24 cellular contexts compared by ENCODE assay signal in genomic region chr20:61919675-61920365, GRCh38.
"Had no signal": no experiment of that assay in that cellular context is flagged by ENCODE, and none has a peak within 500 bp of the region (broad histone marks: within the 10 kb centered on the region; RNA-seq: fewer than 3 reads in every experiment).

No MANE protein-coding gene starts in this region.

- H3K9me3 Mint-ChIP-seq: dendritic cell treated with granulocyte-macrophage colony-stimulating factor and Interleukin-4, amounts not matched to agents 40 ng/mL and 50 ng/mL, for 4 days; effector memory CD8-positive, alpha-beta T cell; immature natural killer cell; stimulated activated naive B cell treated with anti-CD40 and anti-IgM and Interleukin-4, amounts not matched to agents 10 μg/mL and 1 μg/mL and 100 μg/mL, for 72 hours; stimulated activated naive CD8-positive, alpha-beta T cell treated with anti-CD3 and anti-CD28 coated beads, Interleukin-15, amount 100 ng/mL, for 72 hours had no signal

- ATAC-seq: effector memory CD8-positive, alpha-beta T cell; gastroesophageal sphincter; left colon; left ventricle myocardium superior; psoas muscle; stimulated activated naive B cell treated with anti-CD40 and anti-IgM and Interleukin-4, amounts not matched to agents 10 μg/mL and 1 μg/mL and 100 μg/mL, for 72 hours; stimulated activated naive CD8-positive, alpha-beta T cell treated with anti-CD3 and anti-CD28 coated beads, Interleukin-15, amount 100 ng/mL, for 72 hours had no signal

- H3K4me3 Mint-ChIP-seq: dendritic cell treated with granulocyte-macrophage colony-stimulating factor and Interleukin-4, amounts not matched to agents 40 ng/mL and 50 ng/mL, for 4 days; effector memory CD8-positive, alpha-beta T cell; immature natural killer cell; naive B cell; nephron; stimulated activated naive B cell treated with anti-CD40 and anti-IgM and Interleukin-4, amounts not matched to agents 10 μg/mL and 1 μg/mL and 100 μg/mL, for 72 hours; stimulated activated naive CD8-positive, alpha-beta T cell treated with anti-CD3 and anti-CD28 coated beads, Interleukin-15, amount 100 ng/mL, for 72 hours had no signal

- H3K27me3 Mint-ChIP-seq: dendritic cell treated with granulocyte-macrophage colony-stimulating factor and Interleukin-4, amounts not matched to agents 40 ng/mL and 50 ng/mL, for 4 days; stimulated activated naive CD8-positive, alpha-beta T cell treated with anti-CD3 and anti-CD28 coated beads, Interleukin-15, amount 100 ng/mL, for 72 hours had no signal

- H3K36me3 ChIP-seq: esophagus muscularis mucosa, gastroesophageal sphincter, sigmoid colon, thoracic aorta, transverse colon had no signal

- H3K4me1 Mint-ChIP-seq: naive B cell; nephron; stimulated activated naive B cell treated with anti-CD40 and anti-IgM and Interleukin-4, amounts not matched to agents 10 μg/mL and 1 μg/mL and 100 μg/mL, for 72 hours; stimulated activated naive CD8-positive, alpha-beta T cell treated with anti-CD3 and anti-CD28 coated beads, Interleukin-15, amount 100 ng/mL, for 72 hours had no signal

- FAIRE-seq: colon had no signal

- H3K4me1 ChIP-seq: esophagus muscularis mucosa, gastroesophageal sphincter, psoas muscle, sigmoid colon, transverse colon had no signal

- H3K27ac Mint-ChIP-seq: dendritic cell treated with granulocyte-macrophage colony-stimulating factor and Interleukin-4, amounts not matched to agents 40 ng/mL and 50 ng/mL, for 4 days; effector memory CD8-positive, alpha-beta T cell; immature natural killer cell; naive B cell; nephron; stimulated activated naive B cell treated with anti-CD40 and anti-IgM and Interleukin-4, amounts not matched to agents 10 μg/mL and 1 μg/mL and 100 μg/mL, for 72 hours; stimulated activated naive CD8-positive, alpha-beta T cell treated with anti-CD3 and anti-CD28 coated beads, Interleukin-15, amount 100 ng/mL, for 72 hours had no signal

- H3K36me3 Mint-ChIP-seq: immature natural killer cell; naive B cell; stimulated activated naive B cell treated with anti-CD40 and anti-IgM and Interleukin-4, amounts not matched to agents 10 μg/mL and 1 μg/mL and 100 μg/mL, for 72 hours had no signal

- H3K9me3 ChIP-seq: esophagus muscularis mucosa, gastroesophageal sphincter, psoas muscle, sigmoid colon, thoracic aorta, transverse colon had no signal

- H3K4me3 ChIP-seq: esophagus muscularis mucosa, gastroesophageal sphincter, lung, psoas muscle, sigmoid colon, skin epidermis, thoracic aorta, transverse colon had no signal

- H3K27me3 ChIP-seq: transverse colon had no signal

- H3K27ac ChIP-seq: epithelial cell of prostate, esophagus muscularis mucosa, gastroesophageal sphincter, psoas muscle, sigmoid colon, skin epidermis, thoracic aorta, transverse colon had no signal

- DNase-seq: effector memory CD8-positive, alpha-beta T cell; glutamatergic neuron; immature natural killer cell; left colon; mesenchymal stem cell; naive B cell; psoas muscle; retina; sigmoid colon; stimulated activated CD4-positive, alpha-beta T cell treated with anti-CD3 and anti-CD28 coated beads, Interleukin-2, amount 100 ng/mL, for 24 hours; stimulated activated CD4-positive, alpha-beta T cell treated with anti-CD3 and anti-CD28 coated beads, Interleukin-4, amount 100 ng/mL, for 4 hours; stimulated activated naive B cell treated with anti-CD40 and anti-IgM and Interleukin-4, amounts not matched to agents 10 μg/mL and 1 μg/mL and 100 μg/mL, for 72 hours; stimulated activated naive CD8-positive, alpha-beta T cell treated with anti-CD3 and anti-CD28 coated beads, Interleukin-15, amount 100 ng/mL, for 72 hours; transverse colon had no signal
